Comparison of ENCODE assay signal across 1 cellular context in genomic region chr6:20237677-20238460, GRCh38.
TF ChIP-seq lines count a peak whose summit lies in the region.

No MANE protein-coding gene starts in this region.

TF ChIP-seq in GM23338, 12 proteins besides CTCF, POLR2A, EP300 and RAD21 (continued from another document):
- TF ChIP-seq ZNF462 (CRISPR knock-in tag; IDR thresholded peaks at IDR 0.05), result no peak
